In genomic region chr6:105793132-105793531, GRCh38 we compare ENCODE assay signal across 10 cellular contexts.
DNase-seq lines count a peak whose midpoint lies in the region; ATAC-seq and TF ChIP-seq lines count a peak whose summit lies in the region.
"Had no signal": no experiment of that assay in that cellular context is flagged by ENCODE, and none has a peak within 500 bp of the region (broad histone marks: within the 10 kb centered on the region; RNA-seq: fewer than 3 reads in every experiment).

No MANE protein-coding gene starts in this region.

- WGBS in spleen, 5 donors = 12 to 34% (median 33%) methylated on average over 4 of the region's 4 CpGs

- TF ChIP-seq POLR2A in spleen (IDR thresholded peaks at IDR 0.05) = no peak

- DNase-seq in activated naive CD8-positive, alpha-beta T cell treated with anti-CD3 and anti-CD28 coated beads, Interleukin-2, amount 10 ng/mL, durations not matched to agents 7 days and 5 days = no peak
- DNase-seq in activated naive CD8-positive, alpha-beta T cell treated with anti-CD3 and anti-CD28 coated beads, Interleukin-2, amount 50 U/mL, for 24 hours = no peak
- DNase-seq in NCI-H69 (lab: John Stamatoyannopoulos, UW) = peak; percentile 32
- DNase-seq in choroid plexus epithelial cell (ENCODE audit: low read depth) = peak; percentile 17
- DNase-seq in spleen = no peak
- DNase-seq in activated CD4-positive, alpha-beta T cell treated with anti-CD3 and anti-CD28 coated beads for 1 hour = no peak
- DNase-seq in stimulated activated CD4-positive, alpha-beta T cell treated with anti-CD3 and anti-CD28 coated beads, Interleukin-4, amount 100 ng/mL, for 4 hours = no peak
- DNase-seq: CD8-positive, alpha-beta memory T cell had no signal

- H3K4me3 ChIP-seq in choroid plexus epithelial cell (ENCODE audit: low read depth, low read length) (no peak overlapping the region), spleen (no peak overlapping the region)
- H3K4me3 ChIP-seq: body of pancreas had no signal

- H3K27ac ChIP-seq in spleen = peak overlapping the region in 3 of 8 donors; percentile 37 to 70 (median 62)
- H3K27ac ChIP-seq: body of pancreas had no signal

- intact Hi-C loops in spleen (cut with DNase I; ENCODE audit: low total_unique reads) = no loop called here

- peaks cover 6% of the 10 kb centered on the region for H3K27me3 Mint-ChIP-seq in activated naive CD8-positive, alpha-beta T cell treated with anti-CD3 and anti-CD28 coated beads, Interleukin-2, amount 10 ng/mL, durations not matched to agents 7 days and 5 days
- peaks cover 2% of the 10 kb centered on the region for H3K27me3 Mint-ChIP-seq in activated naive CD8-positive, alpha-beta T cell treated with anti-CD3 and anti-CD28 coated beads, Interleukin-2, amount 50 U/mL, for 24 hours

- no peak overlapping the region for H3K4me3 Mint-ChIP-seq in activated naive CD8-positive, alpha-beta T cell treated with anti-CD3 and anti-CD28 coated beads, Interleukin-2, amount 10 ng/mL, durations not matched to agents 7 days and 5 days
- H3K4me3 Mint-ChIP-seq in activated naive CD8-positive, alpha-beta T cell treated with anti-CD3 and anti-CD28 coated beads, Interleukin-2, amount 50 U/mL, for 24 hours = no peak overlapping the region
- H3K4me3 Mint-ChIP-seq: CD8-positive, alpha-beta memory T cell had no signal

- POLR2A ChIA-PET in activated naive CD8-positive, alpha-beta T cell treated with anti-CD3 and anti-CD28 coated beads, Interleukin-2, amount 10 ng/mL, durations not matched to agents 7 days and 5 days (lab: Charles Lee) = no interaction called here

- H3K4me1 ChIP-seq in spleen = peaks cover 0 to 62% (median 43%) of the 10 kb centered on the region in 6 donors

- H3K36me3 ChIP-seq in spleen = no peaks in the 10 kb centered on the region

- no peaks in the 10 kb centered on the region for H3K27me3 ChIP-seq in spleen (replicated peaks in 1 of 7)
- H3K27me3 ChIP-seq: body of pancreas had no signal

- H3K4me1 Mint-ChIP-seq in activated naive CD8-positive, alpha-beta T cell treated with anti-CD3 and anti-CD28 coated beads, Interleukin-2, amount 10 ng/mL, durations not matched to agents 7 days and 5 days = peaks cover 22% of the 10 kb centered on the region
- H3K4me1 Mint-ChIP-seq in activated naive CD8-positive, alpha-beta T cell treated with anti-CD3 and anti-CD28 coated beads, Interleukin-2, amount 50 U/mL, for 24 hours = peaks cover 50% of the 10 kb centered on the region

- H3K36me3 Mint-ChIP-seq in activated naive CD8-positive, alpha-beta T cell treated with anti-CD3 and anti-CD28 coated beads, Interleukin-2, amount 10 ng/mL, durations not matched to agents 7 days and 5 days = no peaks in the 10 kb centered on the region
- no peaks in the 10 kb centered on the region for H3K36me3 Mint-ChIP-seq in activated naive CD8-positive, alpha-beta T cell treated with anti-CD3 and anti-CD28 coated beads, Interleukin-2, amount 50 U/mL, for 24 hours (ENCODE audit: low read depth)
- H3K36me3 Mint-ChIP-seq: CD8-positive, alpha-beta memory T cell had no signal

- no peaks in the 10 kb centered on the region for H3K9me3 Mint-ChIP-seq in activated naive CD8-positive, alpha-beta T cell treated with anti-CD3 and anti-CD28 coated beads, Interleukin-2, amount 10 ng/mL, durations not matched to agents 7 days and 5 days
- H3K9me3 Mint-ChIP-seq in activated naive CD8-positive, alpha-beta T cell treated with anti-CD3 and anti-CD28 coated beads, Interleukin-2, amount 50 U/mL, for 24 hours = no peaks in the 10 kb centered on the region
- H3K9me3 Mint-ChIP-seq: CD8-positive, alpha-beta memory T cell had no signal

- no peaks in the 10 kb centered on the region for H3K9me3 ChIP-seq in spleen
- H3K9me3 ChIP-seq: body of pancreas had no signal

- peak; percentile 70 for ATAC-seq in activated naive CD8-positive, alpha-beta T cell treated with anti-CD3 and anti-CD28 coated beads, Interleukin-2, amount 10 ng/mL, durations not matched to agents 7 days and 5 days (ENCODE audit: low read depth)
- ATAC-seq in activated naive CD8-positive, alpha-beta T cell treated with anti-CD3 and anti-CD28 coated beads, Interleukin-2, amount 50 U/mL, for 24 hours = no peak
- ATAC-seq in HG03521 (IDR thresholded peaks at IDR 0.05; ENCODE audit: unreplicated experiment) = no peak
- ATAC-seq: body of pancreas had no signal

- peak; percentile 14 for TF ChIP-seq CTCF in choroid plexus epithelial cell (conservative IDR thresholded peaks at IDR 0.05; ENCODE audit: low read depth, low read length)
- peak in 9 of 11 experiments; percentile 7 to 59 (median 34) for TF ChIP-seq CTCF in spleen (IDR thresholded peaks at IDR 0.05 in 8 of 11, conservative IDR thresholded peaks at IDR 0.05 in 3 of 11)

- peak overlapping the region; percentile 57 for H3K27ac Mint-ChIP-seq in activated naive CD8-positive, alpha-beta T cell treated with anti-CD3 and anti-CD28 coated beads, Interleukin-2, amount 10 ng/mL, durations not matched to agents 7 days and 5 days
- H3K27ac Mint-ChIP-seq in activated naive CD8-positive, alpha-beta T cell treated with anti-CD3 and anti-CD28 coated beads, Interleukin-2, amount 50 U/mL, for 24 hours = no peak overlapping the region

Comparison
In these comparisons a context has a peak if more than half of its experiments do, and no peak if none do; other contexts are left out.
1. DNase-seq: peak in NCI-H69 (single experiment) and choroid plexus epithelial cell (single experiment); none in activated naive CD8-positive, alpha-beta T cell treated with anti-CD3 and anti-CD28 coated beads, Interleukin-2, amount 10 ng/mL, durations not matched to agents 7 days and 5 days (single experiment), activated naive CD8-positive, alpha-beta T cell treated with anti-CD3 and anti-CD28 coated beads, Interleukin-2, amount 50 U/mL, for 24 hours (single experiment), spleen (single experiment), activated CD4-positive, alpha-beta T cell treated with anti-CD3 and anti-CD28 coated beads for 1 hour (single experiment) and stimulated activated CD4-positive, alpha-beta T cell treated with anti-CD3 and anti-CD28 coated beads, Interleukin-4, amount 100 ng/mL, for 4 hours (0 of 2).